ENCODE assay signal across 20 cellular contexts in genomic region chr7:54111850-54112249, GRCh38.
"Had no signal": no experiment of that assay in that cellular context is flagged by ENCODE, and none has a peak within 500 bp of the region (broad histone marks: within the 10 kb centered on the region; RNA-seq: fewer than 3 reads in every experiment).

No MANE protein-coding gene starts in this region.

- H2AFZ ChIP-seq: parathyroid adenoma had no signal

- ATAC-seq: gastroesophageal sphincter; lower lobe of right lung; naive thymus-derived CD4-positive, alpha-beta T cell; right lobe of liver had no signal

- H3K79me2 ChIP-seq: parathyroid adenoma had no signal

- H3K36me3 ChIP-seq: colonic mucosa, esophagus squamous epithelium, gastroesophageal sphincter, left ventricle myocardium inferior, lower lobe of right lung, prostate gland, right lobe of liver had no signal

- H3K4me3 ChIP-seq: colonic mucosa, esophagus squamous epithelium, gastroesophageal sphincter, left ventricle myocardium inferior, lower lobe of right lung, prostate gland, right lobe of liver had no signal

- H3K27me3 ChIP-seq: colonic mucosa, esophagus squamous epithelium, right lobe of liver had no signal

- FAIRE-seq: keratinocyte, urothelium cell line had no signal

- H3K27ac ChIP-seq: colonic mucosa, esophagus squamous epithelium, gastroesophageal sphincter, left ventricle myocardium inferior, lower lobe of right lung, parathyroid adenoma, prostate gland, right lobe of liver had no signal

- DNase-seq: colonic mucosa; dermis blood vessel endothelial cell; esophagus squamous epithelium; foreskin fibroblast; immature natural killer cell; left ventricle myocardium inferior; lower lobe of right lung; mesenchymal stem cell; midbrain; naive thymus-derived CD4-positive, alpha-beta T cell; nephron progenitor cell; right lobe of liver; stimulated activated CD4-positive, alpha-beta T cell treated with anti-CD3 and anti-CD28 coated beads, Interleukin-2, amount 100 ng/mL, for 24 hours; stimulated activated CD4-positive, alpha-beta T cell treated with anti-CD3 and anti-CD28 coated beads, Interleukin-4, amount 100 ng/mL, for 4 hours; stimulated activated naive CD4-positive, alpha-beta T cell had no signal

- H3K9me3 ChIP-seq: colonic mucosa, esophagus squamous epithelium, gastroesophageal sphincter, left ventricle myocardium inferior, lower lobe of right lung, prostate gland, right lobe of liver had no signal

- H3K4me1 ChIP-seq: colonic mucosa, esophagus squamous epithelium, gastroesophageal sphincter, left ventricle myocardium inferior, lower lobe of right lung, parathyroid adenoma, prostate gland, right lobe of liver had no signal

- H3K9ac ChIP-seq: parathyroid adenoma had no signal
